In the genomic region with DNA sequence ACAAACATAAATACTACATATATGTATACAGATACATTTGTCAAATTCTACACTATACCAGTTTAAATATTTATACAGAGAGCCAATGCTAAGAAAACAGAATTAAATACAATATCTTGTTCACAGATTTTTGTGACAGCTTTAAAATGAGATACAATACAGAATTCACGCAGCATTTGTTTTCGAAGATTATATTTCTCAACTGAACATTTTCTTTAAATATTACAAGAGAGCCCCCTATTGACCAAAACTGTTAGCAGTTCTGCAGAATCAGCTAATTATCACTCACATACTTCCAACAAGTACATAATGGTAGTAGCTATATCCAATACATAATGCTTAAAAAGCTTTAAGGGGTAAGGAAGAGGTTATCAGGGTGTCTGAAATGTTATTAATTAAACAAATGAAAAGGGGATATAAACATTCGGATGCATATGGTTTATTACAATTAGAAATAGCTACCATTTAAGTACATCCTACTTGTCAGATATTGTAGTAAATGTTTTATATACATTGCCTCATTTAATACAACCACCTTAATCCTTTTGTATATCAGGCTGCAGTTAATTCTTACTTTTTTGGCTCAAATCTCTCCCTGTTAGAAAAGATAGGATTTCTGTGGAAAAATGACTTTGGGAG, we compare ENCODE assay signal across 9 cellular contexts. TPM values are rescaled to one million over a fixed set of nuclear protein-coding genes. Genes with fewer than 3 reads are reported as not detected.
DNase-seq lines count a peak whose midpoint lies in the region; ATAC-seq and TF ChIP-seq lines count a peak whose summit lies in the region.
"Had no signal": no experiment of that assay in that cellular context is flagged by ENCODE, and none has a peak within 500 bp of the region (broad histone marks: within the 10 kb centered on the region; RNA-seq: fewer than 3 reads in every experiment).

No MANE protein-coding gene starts in this region.

- 58 to 79% methylated on average over 3 of the region's 3 CpGs for WGBS in sigmoid colon, 2 donors

- H3K27me3 Mint-ChIP-seq in activated CD4-positive, alpha-beta memory T cell treated with anti-CD3 and anti-CD28 coated beads, Interleukin-2, amount 10 ng/mL, durations not matched to agents 7 days and 5 days, result no peaks in the 10 kb centered on the region

- TF ChIP-seq EP300 in sigmoid colon (IDR thresholded peaks at IDR 0.05), result no peak

- no peak for TF ChIP-seq POLR2A in sigmoid colon (IDR thresholded peaks at IDR 0.05)

- H3K36me3 ChIP-seq in sigmoid colon, result no peaks in the 10 kb centered on the region

- H3K9me3 ChIP-seq in sigmoid colon, result no peaks in the 10 kb centered on the region

- intact Hi-C loops in sigmoid colon (cut with DNase I), result loop anchor here (5.0 kb wide), 1 partner anchor 44 kb away; no protein-coding TSS in a partner anchor

- no peaks in the 10 kb centered on the region for H3K9me3 Mint-ChIP-seq in activated CD4-positive, alpha-beta memory T cell treated with anti-CD3 and anti-CD28 coated beads, Interleukin-2, amount 10 ng/mL, durations not matched to agents 7 days and 5 days

- H3K4me3 Mint-ChIP-seq in activated CD4-positive, alpha-beta memory T cell treated with anti-CD3 and anti-CD28 coated beads, Interleukin-2, amount 10 ng/mL, durations not matched to agents 7 days and 5 days, result no peak overlapping the region

- H3K27ac ChIP-seq in sigmoid colon, result no peak overlapping the region

- CTCF ChIA-PET in GM10248 (lab: Yijun Ruan, JAX), result interaction anchor here (0.7 to 2.2 kb wide), 12 partner anchors 13 to 192 kb away, joined by 3 to 7 read pairs (median 4); a partner anchor contains a TSS
- CTCF ChIA-PET in activated CD4-positive, alpha-beta memory T cell treated with anti-CD3 and anti-CD28 coated beads, Interleukin-2, amount 10 ng/mL, durations not matched to agents 7 days and 5 days (lab: Charles Lee), result interaction anchor here (0.6 to 2.2 kb wide), 12 partner anchors 9 to 196 kb away, joined by 3 to 13 read pairs (median 5); no protein-coding TSS in a partner anchor

- TF ChIP-seq CTCF in GM10248 (IDR thresholded peaks at IDR 0.05; ENCODE audit: control extremely low read depth, extremely low read depth, low read depth, missing control alignments) (peak; percentile 22), sigmoid colon (IDR thresholded peaks at IDR 0.05) (peak in 2 of 4 experiments; percentile 34 to 44)

- no peaks in the 10 kb centered on the region for H3K27me3 ChIP-seq in sigmoid colon

- no peak overlapping the region for H3K4me3 ChIP-seq in sigmoid colon
- H3K4me3 ChIP-seq: lung had no signal

- no peaks in the 10 kb centered on the region for H3K4me1 Mint-ChIP-seq in activated CD4-positive, alpha-beta memory T cell treated with anti-CD3 and anti-CD28 coated beads, Interleukin-2, amount 10 ng/mL, durations not matched to agents 7 days and 5 days

- peaks cover 28% of the 10 kb centered on the region for H3K36me3 Mint-ChIP-seq in activated CD4-positive, alpha-beta memory T cell treated with anti-CD3 and anti-CD28 coated beads, Interleukin-2, amount 10 ng/mL, durations not matched to agents 7 days and 5 days (ENCODE audit: low read depth)

- peaks cover 0 to 24% (median 9%) of the 10 kb centered on the region in 4 donors for H3K4me1 ChIP-seq in sigmoid colon

- POLR2A ChIA-PET in GM10248 (lab: Yijun Ruan, JAX), result no interaction called here
- POLR2A ChIA-PET in activated CD4-positive, alpha-beta memory T cell treated with anti-CD3 and anti-CD28 coated beads, Interleukin-2, amount 10 ng/mL, durations not matched to agents 7 days and 5 days (lab: Charles Lee), result interaction anchor here (1.7 kb wide), 1 partner anchor 32 kb away, joined by 4 read pairs; a partner anchor contains a TSS

- DNase-seq in GM10248 (ENCODE audit: extremely low spot score) (peak; percentile 20), Kasumi-1 (lab: John Stamatoyannopoulos, UW) (peak; percentile 14 to 43), hepatic stellate cell (ENCODE audit: low spot score) (peak; percentile 7), sigmoid colon (no peak)
- DNase-seq in activated CD4-positive, alpha-beta memory T cell treated with anti-CD3 and anti-CD28 coated beads, Interleukin-2, amount 10 ng/mL, durations not matched to agents 7 days and 5 days, result no peak

- ATAC-seq in SK-N-SH treated with all-trans-retinoic acid at 6 μM for 48 hours, result 0 out of 3 replicates have a peak, but pooled peaks have one; percentile 56
- ATAC-seq in HG02870 (IDR thresholded peaks at IDR 0.05; ENCODE audit: unreplicated experiment), result no peak
- ATAC-seq in GM21737 (IDR thresholded peaks at IDR 0.05; ENCODE audit: unreplicated experiment), result no peak

- no peak overlapping the region for H3K27ac Mint-ChIP-seq in activated CD4-positive, alpha-beta memory T cell treated with anti-CD3 and anti-CD28 coated beads, Interleukin-2, amount 10 ng/mL, durations not matched to agents 7 days and 5 days

TF ChIP-seq in SK-N-SH treated with all-trans-retinoic acid at 6 μM for 48 hours, 23 proteins besides CTCF, POLR2A, EP300 and RAD21:
- no peak for TF ChIP-seq ZFP3 (CRISPR knock-in tag; IDR thresholded peaks at IDR 0.05)
TF ChIP-seq in SK-N-SH treated with all-trans-retinoic acid at 6 μM for 48 hours: peak in this region for 0.

RNA-seq across cellular contexts. Expression of a gene that starts 31.7 kb away (rescaled TPM):
- 1 to 10 TPM; 7.5 to 7.6 TPM for total RNA-seq in activated CD4-positive, alpha-beta memory T cell treated with anti-CD3 and anti-CD28 coated beads, Interleukin-2, amount 10 ng/mL, durations not matched to agents 7 days and 5 days
- total RNA-seq in sigmoid colon, result 10 to 100 TPM; 14.1 to 34.9 (median 15.3) TPM
- 1 to 10 TPM; 3.0 to 5.1 (median 4.0) TPM for polyA plus RNA-seq in sigmoid colon

Comparison
In these comparisons a context has a peak if more than half of its experiments do, and no peak if none do; other contexts are left out.
1. DNase-seq: peak in GM10248 (single experiment), Kasumi-1 (2 of 2) and hepatic stellate cell (single experiment); none in activated CD4-positive, alpha-beta memory T cell treated with anti-CD3 and anti-CD28 coated beads, Interleukin-2, amount 10 ng/mL, durations not matched to agents 7 days and 5 days (single experiment) and sigmoid colon (single experiment).